Comparison of ENCODE assay signal across 8 cellular contexts in the genomic region with DNA sequence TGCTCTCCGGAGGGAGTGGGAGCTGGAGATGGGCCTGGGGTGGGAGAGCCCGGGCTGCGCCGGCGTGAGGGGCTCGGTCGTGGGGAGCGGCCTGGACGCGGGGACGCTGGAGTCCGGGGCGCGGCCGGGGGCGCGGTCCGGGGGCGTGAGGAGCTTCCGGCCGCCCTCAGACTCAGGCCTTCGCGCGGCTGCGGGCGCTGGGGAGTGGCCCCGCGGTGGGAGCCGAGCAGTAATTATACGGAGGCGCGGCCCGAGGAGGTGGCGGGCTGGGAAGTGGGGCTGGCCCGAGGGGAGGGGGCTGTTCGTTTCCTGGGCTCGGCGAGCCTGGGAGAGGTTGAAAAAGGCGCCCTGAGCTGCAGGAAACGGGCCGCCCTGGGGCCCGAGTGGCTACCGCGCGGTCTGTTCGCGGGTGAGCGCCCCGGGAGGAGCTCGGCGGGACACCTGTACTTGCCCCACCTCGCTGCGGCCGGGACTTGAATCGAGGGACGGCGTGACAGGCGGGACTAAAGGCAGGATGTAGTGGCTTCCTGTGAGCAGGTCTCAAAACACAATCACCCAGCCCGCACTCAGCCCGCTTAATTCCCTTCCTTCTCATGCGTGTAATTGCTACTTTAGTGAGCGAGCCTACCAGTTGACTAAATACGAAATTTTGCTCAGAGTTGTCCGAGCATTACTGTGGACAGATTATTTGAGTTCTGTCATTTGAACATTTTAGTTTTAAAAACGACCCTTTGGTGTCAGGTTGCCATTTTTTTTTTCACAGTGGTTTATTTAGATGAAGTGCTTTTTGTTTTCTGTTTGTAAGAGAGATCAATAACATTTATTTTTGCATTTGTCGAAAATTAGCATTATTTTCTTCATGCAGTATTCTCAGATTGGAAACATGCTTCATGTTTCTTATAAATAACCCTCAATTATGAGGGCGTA. TPM values are rescaled to one million over a fixed set of nuclear protein-coding genes. Genes with fewer than 3 reads are reported as not detected.
DNase-seq lines count a peak whose midpoint lies in the region; ATAC-seq and TF ChIP-seq lines count a peak whose summit lies in the region.

No MANE protein-coding gene starts in this region.

- DNase-seq in AG10803 (ENCODE audit: low read depth): peak; percentile 50
- peak; percentile 47 for DNase-seq in NCI-H345 treated with DMSO at 0.1 percent for 48 hours (lab: John Stamatoyannopoulos, UW; ENCODE audit: unreplicated experiment)
- DNase-seq in activated CD4-positive, CD25-positive, alpha-beta regulatory T cell treated with anti-CD3 and anti-CD28 coated beads, Interleukin-2, amount 50 U/mL, for 72 hours: peak; percentile 87
- DNase-seq in chondrocyte (ENCODE audit: low spot score): no peak
- peak; percentile 82 to 85 for DNase-seq in stimulated activated CD4-positive, alpha-beta T cell treated with anti-CD3 and anti-CD28 coated beads, Interleukin-2, amount 100 ng/mL, for 24 hours

- peaks cover 16% of the 10 kb centered on the region for H3K4me1 Mint-ChIP-seq in chondrocyte (ENCODE audit: low read depth)

- no peak for TF ChIP-seq CTCF in AG10803 (conservative IDR thresholded peaks at IDR 0.05; ENCODE audit: low read length)
- TF ChIP-seq CTCF in chondrocyte (IDR thresholded peaks at IDR 0.05): peak; percentile 21

- no peaks in the 10 kb centered on the region for H3K27me3 ChIP-seq in layer of hippocampus (ENCODE audit: control insufficient read depth, insufficient read depth, low read length)

- peak overlapping the region; percentile 71 for H3K27ac Mint-ChIP-seq in chondrocyte (ENCODE audit: unreplicated experiment)

- ATAC-seq in GM19043 (IDR thresholded peaks at IDR 0.05; ENCODE audit: low read depth, unreplicated experiment) (peak; percentile 79), HG03280 (IDR thresholded peaks at IDR 0.05; ENCODE audit: unreplicated experiment) (peak; percentile 78)

- H3K27ac ChIP-seq in layer of hippocampus (ENCODE audit: low read depth, low read length): peak overlapping the region; percentile 89

- peak overlapping the region; percentile 76 for H3K4me3 ChIP-seq in AG10803 (ENCODE audit: low read length)

- no peaks in the 10 kb centered on the region for H3K27me3 Mint-ChIP-seq in chondrocyte (ENCODE audit: low read depth)

- H3K4me3 Mint-ChIP-seq in chondrocyte (ENCODE audit: unreplicated experiment): peak overlapping the region; percentile 78

- H3K9me3 Mint-ChIP-seq in chondrocyte (ENCODE audit: low read depth): no peaks in the 10 kb centered on the region

- H3K36me3 Mint-ChIP-seq in chondrocyte (ENCODE audit: low read depth): peaks cover 2% of the 10 kb centered on the region

RNA-seq across cellular contexts. Expression of a gene that starts 0.9 kb away (rescaled TPM):
- 8.5 to 9.2 TPM (median 9.2 TPM) in 3 replicates for total RNA-seq in chondrocyte
